ENCODE assay signal across 8 cellular contexts in genomic region chr5:60541980-60542379, GRCh38.
DNase-seq lines count a peak whose midpoint lies in the region; ATAC-seq and TF ChIP-seq lines count a peak whose summit lies in the region.

No MANE protein-coding gene starts in this region.

- peak overlapping the region in 1 of 2 donors; percentile 61 for H3K4me3 Mint-ChIP-seq in CD14-positive monocyte

- H3K9me3 Mint-ChIP-seq in CD14-positive monocyte: peaks cover 0 to 5% (median 0%) of the 10 kb centered on the region in 7 donors

- no peaks in the 10 kb centered on the region for H3K79me2 ChIP-seq in hepatocyte

- H3K27ac ChIP-seq in hepatocyte: no peak overlapping the region

- ATAC-seq in GM21737 (IDR thresholded peaks at IDR 0.05; ENCODE audit: unreplicated experiment) (peak; percentile 34), HG03521 (IDR thresholded peaks at IDR 0.05; ENCODE audit: unreplicated experiment) (no peak)
- ATAC-seq in activated CD4-positive, CD25-positive, alpha-beta regulatory T cell treated with anti-CD3 and anti-CD28 coated beads, Interleukin-2, amount 50 U/mL, for 24 hours: no peak

- H2AFZ ChIP-seq in hepatocyte: no peak overlapping the region

- intact Hi-C loops in CD14-positive monocyte (cut with micrococcal nuclease): no loop called here

- no peaks in the 10 kb centered on the region for H3K9me3 ChIP-seq in hepatocyte (ENCODE audit: low read depth)

- DNase-seq in CD14-positive monocyte (ENCODE audit: low spot score) (peak; percentile 63), MV-4-11 (lab: John Stamatoyannopoulos, UW) (peak; percentile 78), hepatocyte (ENCODE audit: low spot score) (peak; percentile 28), UCSD-AML1 (lab: John Stamatoyannopoulos, UW; ENCODE audit: unreplicated experiment) (no peak)
- no peak for DNase-seq in stimulated activated CD4-positive, alpha-beta T cell treated with anti-CD3 and anti-CD28 coated beads, Interleukin-4, amount 100 ng/mL, for 4 hours

- peaks cover 7% of the 10 kb centered on the region for H3K4me1 ChIP-seq in hepatocyte (ENCODE audit: insufficient read depth)

- H3K27me3 Mint-ChIP-seq in CD14-positive monocyte (ENCODE audit: low read depth in 3 of 3): peaks cover 19 to 27% (median 19%) of the 10 kb centered on the region in 3 donors

- H3K27me3 ChIP-seq in hepatocyte: no peaks in the 10 kb centered on the region

- peak overlapping the region; percentile 6 to 93 (median 81) for H3K27ac Mint-ChIP-seq in CD14-positive monocyte

- WGBS in hepatocyte (ENCODE audit: low lambda C conversion rate, missing lambda C conversion rate): 55% methylated on average over 2 of the region's 2 CpGs

- no peak overlapping the region for H3K4me3 ChIP-seq in hepatocyte

- no peaks in the 10 kb centered on the region for H3K36me3 ChIP-seq in hepatocyte (replicated peaks; ENCODE audit: insufficient read depth, low read depth)

- no peaks in the 10 kb centered on the region for H3K9me2 ChIP-seq in hepatocyte (replicated peaks; ENCODE audit: insufficient read depth)

- H3K4me1 Mint-ChIP-seq in CD14-positive monocyte: peaks cover 53% of the 10 kb centered on the region

- H3K4me2 ChIP-seq in hepatocyte: no peak overlapping the region

- no peaks in the 10 kb centered on the region for H3K36me3 Mint-ChIP-seq in CD14-positive monocyte

- no peaks in the 10 kb centered on the region for H4K20me1 ChIP-seq in hepatocyte (ENCODE audit: insufficient read depth, poor library complexity, severe bottlenecking)

- TF ChIP-seq CTCF in CD14-positive monocyte (IDR thresholded peaks at IDR 0.05) (no peak), hepatocyte (IDR thresholded peaks at IDR 0.05; ENCODE audit: poor library complexity) (no peak)

Comparison
In these comparisons a context has a peak if more than half of its experiments do, and no peak if none do; other contexts are left out.
1. DNase-seq: peak in CD14-positive monocyte (single experiment), MV-4-11 (single experiment) and hepatocyte (single experiment); none in UCSD-AML1 (single experiment) and stimulated activated CD4-positive, alpha-beta T cell treated with anti-CD3 and anti-CD28 coated beads, Interleukin-4, amount 100 ng/mL, for 4 hours (0 of 2).